In the genomic region with DNA sequence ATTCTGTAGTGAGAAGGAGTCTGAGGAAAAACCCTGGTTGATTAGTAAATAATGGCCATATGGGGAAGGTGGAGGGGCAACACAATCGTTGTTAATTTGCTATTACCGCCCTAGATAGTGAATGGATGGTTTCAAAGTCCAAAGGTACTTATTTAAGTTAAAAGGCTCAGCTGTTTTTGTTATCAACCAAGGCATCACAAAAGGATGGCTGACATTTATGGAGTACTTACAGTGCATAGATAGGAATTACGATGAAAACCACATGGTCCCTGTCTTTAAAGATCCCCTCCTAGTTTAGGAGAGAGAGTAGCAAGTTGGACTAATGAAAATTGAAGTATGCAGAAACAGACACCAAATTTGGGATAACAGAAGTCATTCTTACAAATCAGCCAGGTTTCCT, we compare ENCODE assay signal across 28 cellular contexts.
"Had no signal": no experiment of that assay in that cellular context is flagged by ENCODE, and none has a peak within 500 bp of the region (broad histone marks: within the 10 kb centered on the region; RNA-seq: fewer than 3 reads in every experiment).

No MANE protein-coding gene starts in this region.

- H3K27me3 ChIP-seq: esophagus squamous epithelium, neural progenitor cell, sigmoid colon, spleen, tibial nerve, upper lobe of left lung had no signal

- H2AFZ ChIP-seq: neural progenitor cell had no signal

- H3K27ac Mint-ChIP-seq: memory B cell; naive B cell; nephron; neural progenitor cell; stimulated activated memory B cell treated with anti-CD40 and anti-IgM and Interleukin-4, amounts not matched to agents 10 μg/mL and 1 μg/mL and 100 μg/mL, for 72 hours had no signal

- H3K4me2 ChIP-seq: neural progenitor cell had no signal

- H3K4me1 ChIP-seq: esophagus squamous epithelium, psoas muscle, sigmoid colon, spleen, tibial nerve, upper lobe of left lung had no signal

- ATAC-seq: left lobe of liver; mucosa of descending colon; psoas muscle; right cardiac atrium; stimulated activated memory B cell treated with anti-CD40 and anti-IgM and Interleukin-4, amounts not matched to agents 10 μg/mL and 1 μg/mL and 100 μg/mL, for 72 hours; stimulated activated naive CD8-positive, alpha-beta T cell treated with anti-CD3 and anti-CD28 coated beads, Interleukin-15, Interleukin-2, amounts not matched to agents 100 U/mL and 50 U/mL, for 24 hours had no signal

- H3K27me3 Mint-ChIP-seq: memory B cell; naive B cell; stimulated activated memory B cell treated with anti-CD40 and anti-IgM and Interleukin-4, amounts not matched to agents 10 μg/mL and 1 μg/mL and 100 μg/mL, for 72 hours had no signal

- H3K9me3 Mint-ChIP-seq: memory B cell; mesothelial cell of epicardium; naive B cell; nephron; neural progenitor cell; stimulated activated memory B cell treated with anti-CD40 and anti-IgM and Interleukin-4, amounts not matched to agents 10 μg/mL and 1 μg/mL and 100 μg/mL, for 72 hours had no signal

- H3K36me3 Mint-ChIP-seq: mesothelial cell of epicardium, neural progenitor cell had no signal

- H3K4me3 ChIP-seq: coronary artery, esophagus squamous epithelium, lung, mucosa of descending colon, neural progenitor cell, psoas muscle, sigmoid colon, spleen, thoracic aorta, tibial nerve, upper lobe of left lung had no signal

- H3K4me3 Mint-ChIP-seq: memory B cell; mesothelial cell of epicardium; naive B cell; nephron; neural progenitor cell; stimulated activated memory B cell treated with anti-CD40 and anti-IgM and Interleukin-4, amounts not matched to agents 10 μg/mL and 1 μg/mL and 100 μg/mL, for 72 hours had no signal

- H3K27ac ChIP-seq: coronary artery, esophagus squamous epithelium, neural progenitor cell, psoas muscle, sigmoid colon, spleen, thoracic aorta, tibial nerve, upper lobe of left lung had no signal

- H3K36me3 ChIP-seq: esophagus squamous epithelium, neural progenitor cell, sigmoid colon, thoracic aorta, tibial nerve, upper lobe of left lung had no signal

- FAIRE-seq: endometrium, kidney, urothelium cell line had no signal

- H3K4me1 Mint-ChIP-seq: memory B cell; nephron; neural progenitor cell; stimulated activated memory B cell treated with anti-CD40 and anti-IgM and Interleukin-4, amounts not matched to agents 10 μg/mL and 1 μg/mL and 100 μg/mL, for 72 hours had no signal

- H3K9me3 ChIP-seq: esophagus squamous epithelium, mucosa of descending colon, psoas muscle, sigmoid colon, spleen, thoracic aorta, tibial nerve, upper lobe of left lung had no signal

- DNase-seq: dermis blood vessel endothelial cell; effector memory CD4-positive, alpha-beta T cell; erythroblast; esophagus squamous epithelium; foreskin melanocyte; kidney; mucosa of descending colon; naive B cell; psoas muscle; right cardiac atrium; sigmoid colon; spleen; stimulated activated CD4-positive, alpha-beta T cell treated with anti-CD3 and anti-CD28 coated beads, Interleukin-4, amount 100 ng/mL, for 4 hours; stimulated activated naive CD8-positive, alpha-beta T cell treated with anti-CD3 and anti-CD28 coated beads, Interleukin-15, Interleukin-2, amounts not matched to agents 100 U/mL and 50 U/mL, for 24 hours; substantia nigra; upper lobe of left lung had no signal
